ENCODE assay signal across 23 cellular contexts in the genomic region with DNA sequence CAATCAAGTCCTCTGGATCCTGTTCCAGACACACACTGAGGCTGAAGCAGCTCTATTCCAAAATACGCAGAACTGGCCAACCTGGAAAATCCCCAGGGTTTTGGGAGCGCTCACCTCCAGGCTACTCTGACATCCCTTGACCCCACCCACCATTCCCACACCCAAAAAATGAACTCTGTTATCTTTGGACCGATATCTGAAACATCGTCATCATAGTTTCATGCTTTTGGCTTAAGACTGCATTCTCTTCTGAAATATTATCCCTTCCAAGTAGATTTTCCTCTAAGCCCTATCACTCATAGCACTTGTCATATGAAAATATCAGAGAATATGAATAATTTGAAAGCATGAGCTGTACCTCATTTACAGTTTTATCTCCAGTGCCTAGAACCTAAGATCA. TPM values are rescaled to one million over a fixed set of nuclear protein-coding genes. Genes with fewer than 3 reads are reported as not detected.
"Had no signal": no experiment of that assay in that cellular context is flagged by ENCODE, and none has a peak within 500 bp of the region (broad histone marks: within the 10 kb centered on the region; RNA-seq: fewer than 3 reads in every experiment).

No MANE protein-coding gene starts in this region.

- H3K27ac ChIP-seq: HL-60, RWPE1 had no signal

- H3K9ac ChIP-seq: SK-N-SH had no signal

- H3K4me2 ChIP-seq: SK-N-SH had no signal

- ATAC-seq: Panc1, PC-3 had no signal

- DNase-seq: KBM-7; NCI-H1092; NCI-H1105 treated with DMSO at 0.1 percent for 48 hours; NCI-H1417 treated with DMSO at 0.1 percent for 48 hours; NCI-H1694 treated with DMSO at 0.1 percent for 48 hours; NCI-H1930; NCI-H2081; NCI-H2107; NCI-H2227 treated with DMSO at 0.1 percent for 48 hours; NCI-H446; NCI-H510A treated with DMSO at 0.1 percent for 48 hours; NCI-H526; NK-92 treated with Interleukin-12 subunit alpha and Interleukin-12 subunit beta, amount 100 ng/mL, for 24 hours; PC-3; SHP77; SK-N-SH; SW 1271 had no signal

- H3K9me3 ChIP-seq: SK-N-SH had no signal

RNA-seq across cellular contexts. Expression of a gene that starts 34.7 kb away (rescaled TPM):
- total RNA-seq: LHCN-M2, OCI-LY7, SK-MEL-5 had no signal
